In genomic region chr5:149739371-149739770, GRCh38 we compare ENCODE assay signal across 20 cellular contexts. TPM values are rescaled to one million over a fixed set of nuclear protein-coding genes. Genes with fewer than 3 reads are reported as not detected.
DNase-seq lines count a peak whose midpoint lies in the region; ATAC-seq and TF ChIP-seq lines count a peak whose summit lies in the region.
"Had no signal": no experiment of that assay in that cellular context is flagged by ENCODE, and none has a peak within 500 bp of the region (broad histone marks: within the 10 kb centered on the region; RNA-seq: fewer than 3 reads in every experiment).

No MANE protein-coding gene starts in this region.

- no peak overlapping the region for H3K27ac ChIP-seq in right atrium auricular region
- H3K27ac ChIP-seq in gastroesophageal sphincter: peak overlapping the region in 3 of 4 donors; percentile 33 to 66 (median 61)
- H3K27ac ChIP-seq in gastrocnemius medialis: peak overlapping the region; percentile 84 to 99 (median 98)
- H3K27ac ChIP-seq in CD8-positive, alpha-beta memory T cell (ENCODE audit: low read depth, low read length): no peak overlapping the region
- H3K27ac ChIP-seq: 22Rv1, A549, C4-2B, HL-60 had no signal

- no peak overlapping the region for H3K27ac Mint-ChIP-seq in CD8-positive, alpha-beta memory T cell
- H3K27ac Mint-ChIP-seq: CD4-positive, alpha-beta T cell; HFFc6 had no signal

- peaks cover 0 to 1% (median 0%) of the 10 kb centered on the region in 3 donors for H3K36me3 Mint-ChIP-seq in CD8-positive, alpha-beta memory T cell

- H3K4me3 ChIP-seq in right atrium auricular region: no peak overlapping the region
- H3K4me3 ChIP-seq in gastroesophageal sphincter: no peak overlapping the region
- H3K4me3 ChIP-seq in gastrocnemius medialis: no peak overlapping the region
- H3K4me3 ChIP-seq in CD8-positive, alpha-beta memory T cell (ENCODE audit: low read length): no peak overlapping the region
- H3K4me3 ChIP-seq: A549 had no signal

- POLR2A ChIA-PET in CD8-positive, alpha-beta memory T cell (lab: Charles Lee): no interaction called here

- in situ Hi-C loops in gastrocnemius medialis (cut with MboI; ENCODE audit: low sequenced_read_pairs in 4 of 4): loop anchor here in 1 of 4 donors (10.0 kb wide), 1 partner anchor 75 kb away; no protein-coding TSS in a partner anchor

- no peaks in the 10 kb centered on the region for H3K27me3 Mint-ChIP-seq in CD8-positive, alpha-beta memory T cell
- H3K27me3 Mint-ChIP-seq: CD4-positive, alpha-beta T cell had no signal

- intact Hi-C loops in cardiac septum (cut with DNase I) (no loop called here), gastrocnemius medialis (cut with DNase I; ENCODE audit: low total_unique reads) (loop anchor here (10.0 kb wide), 1 partner anchor 505 kb away; no protein-coding TSS in a partner anchor)

- no peaks in the 10 kb centered on the region for H3K36me3 ChIP-seq in right atrium auricular region
- no peaks in the 10 kb centered on the region for H3K36me3 ChIP-seq in gastroesophageal sphincter
- H3K36me3 ChIP-seq in gastrocnemius medialis: no peaks in the 10 kb centered on the region
- no peaks in the 10 kb centered on the region for H3K36me3 ChIP-seq in CD8-positive, alpha-beta memory T cell (ENCODE audit: insufficient read depth, low read length)

- no peaks in the 10 kb centered on the region for H3K4me1 Mint-ChIP-seq in CD8-positive, alpha-beta memory T cell

- CTCF ChIA-PET in CD8-positive, alpha-beta memory T cell (lab: Charles Lee): no interaction called here

- H3K9me3 ChIP-seq in right atrium auricular region (no peaks in the 10 kb centered on the region), gastroesophageal sphincter (no peaks in the 10 kb centered on the region), gastrocnemius medialis (no peaks in the 10 kb centered on the region)
- H3K9me3 ChIP-seq in CD8-positive, alpha-beta memory T cell (ENCODE audit: low read length): no peaks in the 10 kb centered on the region
- H3K9me3 ChIP-seq: A549 had no signal

- no peak for ATAC-seq in gastroesophageal sphincter
- ATAC-seq in gastrocnemius medialis: no peak
- no peak for ATAC-seq in GM19351 (IDR thresholded peaks at IDR 0.05; ENCODE audit: unreplicated experiment)
- ATAC-seq: A549, HCT116 had no signal

- TF ChIP-seq CTCF in right atrium auricular region (IDR thresholded peaks at IDR 0.05): no peak
- TF ChIP-seq CTCF in gastroesophageal sphincter (IDR thresholded peaks at IDR 0.05): no peak
- no peak for TF ChIP-seq CTCF in gastrocnemius medialis (IDR thresholded peaks at IDR 0.05 in 4 of 5, conservative IDR thresholded peaks at IDR 0.05 in 1 of 5)

- no peak overlapping the region for H3K4me3 Mint-ChIP-seq in CD8-positive, alpha-beta memory T cell
- H3K4me3 Mint-ChIP-seq: CD4-positive, alpha-beta T cell; HFFc6 had no signal

- no peaks in the 10 kb centered on the region for H3K9me3 Mint-ChIP-seq in CD8-positive, alpha-beta memory T cell
- H3K9me3 Mint-ChIP-seq: CD4-positive, alpha-beta T cell; HFFc6 had no signal

- peak; percentile 73 for DNase-seq in cardiac septum (ENCODE audit: low spot score)
- no peak for DNase-seq in right atrium auricular region (ENCODE audit: low spot score)
- DNase-seq in gastrocnemius medialis: no peak
- DNase-seq in CD8-positive, alpha-beta memory T cell: no peak
- no peak for DNase-seq in NK-92 (lab: John Stamatoyannopoulos, UW; ENCODE audit: unreplicated experiment)
- DNase-seq: AML-193; CD4-positive, alpha-beta T cell; DMS153; DMS79 treated with DMSO at 0.1 percent for 48 hours; GF-D8; GOT3; H7; HFFc6 had no signal

- TF ChIP-seq POLR2A in gastroesophageal sphincter (IDR thresholded peaks at IDR 0.05) (no peak), gastrocnemius medialis (IDR thresholded peaks at IDR 0.05) (no peak)

- no peak for TF ChIP-seq EP300 in gastroesophageal sphincter (IDR thresholded peaks at IDR 0.05)

- H3K4me1 ChIP-seq in right atrium auricular region: peaks cover 0 to 11% of the 10 kb centered on the region in 2 donors
- peaks cover 0 to 70% (median 0%) of the 10 kb centered on the region in 3 donors for H3K4me1 ChIP-seq in gastroesophageal sphincter
- peaks cover 45 to 52% of the 10 kb centered on the region in 2 donors for H3K4me1 ChIP-seq in gastrocnemius medialis
- H3K4me1 ChIP-seq in CD8-positive, alpha-beta memory T cell (ENCODE audit: insufficient read depth, low read length): no peaks in the 10 kb centered on the region
- H3K4me1 ChIP-seq: A549 had no signal

- no CpG with 5 or more reads among the region's 4 CpGs for WGBS in gastroesophageal sphincter (ENCODE audit: low coverage in 1 of 2), 2 donors

- H3K27me3 ChIP-seq in right atrium auricular region (no peaks in the 10 kb centered on the region), gastroesophageal sphincter (no peaks in the 10 kb centered on the region), gastrocnemius medialis (no peaks in the 10 kb centered on the region)
- H3K27me3 ChIP-seq in CD8-positive, alpha-beta memory T cell (ENCODE audit: insufficient read depth, low read length, poor library complexity, severe bottlenecking): no peaks in the 10 kb centered on the region

RNA-seq across cellular contexts. Expression of gene PPARGC1B, which starts 9.3 kb away (rescaled TPM):
- total RNA-seq in cardiac septum (18.9 TPM), right atrium auricular region (10 to 100 TPM; 10.1 to 11.4 TPM), gastroesophageal sphincter (10 to 100 TPM in 2 of 4 donors, 1 to 10 TPM in 2; 5.1 to 15.3 (median 9.6) TPM), gastrocnemius medialis (1 to 10 TPM; 3.9 to 6.8 (median 4.8) TPM)
- total RNA-seq in CD8-positive, alpha-beta memory T cell: 1 to 10 TPM; 6.3 to 7.1 TPM
- polyA plus RNA-seq in CD8-positive, alpha-beta memory T cell: 1.7 TPM

Comparison
In these comparisons a context has a peak if more than half of its experiments do, and no peak if none do; other contexts are left out.
1. H3K27ac ChIP-seq: peak in gastroesophageal sphincter (3 of 4) and gastrocnemius medialis (4 of 4); none in right atrium auricular region (0 of 2) and CD8-positive, alpha-beta memory T cell (single experiment).